ENCODE assay signal across 24 cellular contexts in the genomic region with DNA sequence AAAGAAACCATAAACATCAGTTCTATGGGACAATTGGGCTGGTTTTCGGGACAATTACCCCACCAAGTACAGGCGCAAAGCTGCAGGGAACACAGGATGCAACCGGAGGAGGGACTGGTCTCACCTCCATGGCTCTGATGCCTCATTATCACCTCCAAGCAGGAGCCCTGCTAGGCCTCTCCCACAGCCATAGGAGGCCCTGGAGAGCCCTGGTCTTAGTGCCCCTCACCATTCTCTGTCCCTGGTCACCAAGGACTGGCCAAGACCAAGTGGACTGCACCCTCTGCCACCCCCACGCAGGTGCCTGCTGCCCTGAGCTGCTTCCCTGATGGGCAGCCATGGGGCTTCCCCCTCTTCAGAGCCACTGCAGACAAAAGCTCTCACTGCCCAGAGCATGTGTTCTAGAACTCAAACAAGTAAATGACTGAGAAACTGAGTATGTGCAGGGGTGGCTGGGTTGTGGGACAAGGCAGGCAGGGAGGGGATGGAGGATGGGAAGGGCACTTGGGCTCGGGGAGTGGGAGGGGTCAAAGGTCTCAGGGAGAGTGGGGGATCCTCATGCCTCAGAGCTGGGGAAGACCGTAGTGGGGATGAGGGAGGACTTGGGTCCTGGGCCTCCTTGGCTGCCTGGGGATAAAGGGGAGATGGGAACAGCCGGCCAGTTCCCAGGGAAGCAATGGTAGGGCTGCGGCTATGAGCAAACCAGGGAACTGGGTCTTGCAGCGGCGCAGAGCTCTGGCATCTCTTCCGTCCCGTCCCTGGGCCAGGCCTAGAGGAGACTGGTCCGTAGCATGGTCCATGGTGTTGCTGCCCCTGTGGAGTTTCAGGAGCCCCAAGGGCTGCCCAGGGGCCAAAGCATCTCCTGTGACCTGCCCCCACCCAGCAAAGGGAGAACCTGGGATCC.
"Had no signal": no experiment of that assay in that cellular context is flagged by ENCODE, and none has a peak within 500 bp of the region (broad histone marks: within the 10 kb centered on the region; RNA-seq: fewer than 3 reads in every experiment).

No MANE protein-coding gene starts in this region.

- DNase-seq: colonic mucosa; cortex of kidney; effector memory CD4-positive, alpha-beta T cell; erythroblast; esophagus squamous epithelium; foreskin fibroblast; foreskin melanocyte; gastrocnemius medialis; heart left ventricle; immature natural killer cell; islet precursor cell; kidney; kidney glomerular epithelial cell; left colon; left ventricle myocardium inferior; lower lobe of right lung; mesendoderm; midbrain; naive thymus-derived CD4-positive, alpha-beta T cell had no signal

- H3K4me2 ChIP-seq: hepatocyte had no signal

- H3K79me2 ChIP-seq: hepatocyte had no signal

- H3K27ac Mint-ChIP-seq: dendritic cell treated with granulocyte-macrophage colony-stimulating factor and Interleukin-4, amounts not matched to agents 40 ng/mL and 50 ng/mL, for 4 days; naive thymus-derived CD4-positive, alpha-beta T cell had no signal

- H3K27ac ChIP-seq: colonic mucosa, epithelial cell of prostate, esophagus squamous epithelium, gastrocnemius medialis, heart left ventricle, hepatocyte, left ventricle myocardium inferior, lower lobe of right lung had no signal

- H3K4me3 ChIP-seq: colonic mucosa, esophagus squamous epithelium, gastrocnemius medialis, heart left ventricle, hepatocyte, left ventricle myocardium inferior, lower lobe of right lung had no signal

- ATAC-seq: esophagus mucosa; gastrocnemius medialis; heart left ventricle; left colon; left lobe of liver; lower lobe of right lung; naive thymus-derived CD4-positive, alpha-beta T cell had no signal

- H3K4me1 ChIP-seq: colonic mucosa, gastrocnemius medialis, lower lobe of right lung had no signal

- H3K4me1 Mint-ChIP-seq: immature natural killer cell had no signal

- H3K36me3 ChIP-seq: colonic mucosa, esophagus squamous epithelium, gastrocnemius medialis, heart left ventricle, left ventricle myocardium inferior, lower lobe of right lung had no signal

- H2AFZ ChIP-seq: hepatocyte had no signal

- H3K9me3 ChIP-seq: colonic mucosa, gastrocnemius medialis had no signal

- H3K27me3 Mint-ChIP-seq: dendritic cell treated with granulocyte-macrophage colony-stimulating factor and Interleukin-4, amounts not matched to agents 40 ng/mL and 50 ng/mL, for 4 days had no signal

- FAIRE-seq: kidney had no signal

- H3K27me3 ChIP-seq: colonic mucosa, hepatocyte had no signal

- H3K4me3 Mint-ChIP-seq: dendritic cell treated with granulocyte-macrophage colony-stimulating factor and Interleukin-4, amounts not matched to agents 40 ng/mL and 50 ng/mL, for 4 days; immature natural killer cell; naive thymus-derived CD4-positive, alpha-beta T cell had no signal
